In the genomic region with DNA sequence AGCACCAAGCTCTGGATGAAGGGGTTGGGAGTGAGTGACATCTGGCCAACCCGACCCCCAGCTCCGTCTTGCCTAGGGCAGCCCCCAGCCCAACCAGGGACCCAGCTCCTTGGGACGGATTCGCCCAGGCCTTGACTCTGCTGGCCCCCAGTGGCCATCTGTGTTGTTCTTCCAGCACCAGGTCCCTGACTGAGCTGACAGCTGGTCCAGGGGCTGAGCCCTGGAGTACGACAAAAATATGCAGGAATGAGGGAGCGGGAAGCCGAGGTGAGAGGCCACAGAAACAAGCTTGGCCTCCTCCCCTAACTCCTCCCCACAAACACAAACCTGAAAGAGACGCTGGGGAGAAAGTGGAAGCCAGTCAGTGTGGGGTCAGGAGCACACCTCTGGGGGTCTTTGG, we compare ENCODE assay signal across 8 cellular contexts.
DNase-seq lines count a peak whose midpoint lies in the region; ATAC-seq lines count a peak whose summit lies in the region.

No MANE protein-coding gene starts in this region.

- ATAC-seq in GM21515 (IDR thresholded peaks at IDR 0.05; ENCODE audit: unreplicated experiment) (no peak), GM19463 (IDR thresholded peaks at IDR 0.05; ENCODE audit: unreplicated experiment) (no peak)

- DNase-seq in NCI-H82 (lab: John Stamatoyannopoulos, UW), result peak; percentile 82
- DNase-seq in NCI-H82 treated with DMSO at 0.1 percent for 48 hours (lab: John Stamatoyannopoulos, UW; ENCODE audit: unreplicated experiment), result no peak
- DNase-seq in NCI-H1694 treated with DMSO at 0.1 percent for 48 hours (lab: John Stamatoyannopoulos, UW), result peak; percentile 52
- peak; percentile 60 to 66 for DNase-seq in activated T-cell treated with anti-CD3 and anti-CD28 coated beads, Interleukin-2, amount 50 U/mL, for 48 hours
- peak; percentile 94 for DNase-seq in iPS-NIHi7 (ENCODE audit: extremely low spot score)
- DNase-seq in stimulated activated CD4-positive, alpha-beta T cell treated with anti-CD3 and anti-CD28 coated beads, TNF-alpha, amount 100 ng/mL, for 24 hours (ENCODE audit: low read depth in 3 of 3), result peak in 2 of 3 experiments; percentile 9 to 47
